In the genomic region with DNA sequence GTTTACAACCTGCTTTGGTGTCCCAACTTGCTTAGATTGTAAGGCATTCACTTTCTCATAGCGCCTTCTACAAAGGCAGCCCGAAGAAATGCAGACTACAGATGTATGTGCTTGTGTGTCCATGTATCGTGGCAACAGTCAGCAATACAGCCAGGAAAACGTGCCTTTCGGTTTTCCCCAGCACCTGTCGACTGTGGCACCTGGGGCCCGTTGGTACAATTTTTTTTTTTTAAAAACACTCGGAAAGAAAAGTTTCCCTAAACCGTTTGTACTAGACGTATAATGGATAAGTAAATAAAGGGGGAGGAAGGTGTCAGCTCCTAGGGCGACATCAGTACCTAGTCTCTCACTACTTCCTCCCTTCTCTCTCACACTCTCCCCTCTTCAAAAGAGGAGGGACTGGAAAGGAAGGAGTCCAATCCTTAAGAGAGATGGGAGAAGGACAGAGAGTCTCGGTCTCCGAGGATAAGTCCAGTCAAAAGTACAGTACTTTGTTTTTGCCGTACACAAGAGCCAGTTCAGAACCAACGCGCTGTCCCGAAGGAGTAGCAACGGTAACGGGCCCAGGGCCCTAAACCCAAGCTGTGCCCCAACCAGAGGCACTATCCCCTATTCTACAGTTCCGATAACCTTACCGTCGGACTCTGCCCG, we compare ENCODE assay signal across 8 cellular contexts. TPM values are rescaled to one million over a fixed set of nuclear protein-coding genes. Genes with fewer than 3 reads are reported as not detected.
A peak's percentile ranks its signal among the peaks of the same experiment; 100 is the strongest.
DNase-seq lines count a peak whose midpoint lies in the region; ATAC-seq and TF ChIP-seq lines count a peak whose summit lies in the region.

No MANE protein-coding gene starts in this region.

- H3K27me3 Mint-ChIP-seq in Caco-2 (ENCODE audit: insufficient read depth, unreplicated experiment) = no peaks in the 10 kb centered on the region
- H3K27me3 Mint-ChIP-seq in activated naive CD8-positive, alpha-beta T cell treated with anti-CD3 and anti-CD28 coated beads, Interleukin-2, amount 10 ng/mL, durations not matched to agents 7 days and 5 days = no peaks in the 10 kb centered on the region

- H3K9ac ChIP-seq in OCI-LY3 (ENCODE audit: low read length) = peak overlapping the region; percentile 95

- peaks cover 35% of the 10 kb centered on the region for H3K36me3 Mint-ChIP-seq in Caco-2 (ENCODE audit: insufficient read depth, unreplicated experiment)
- H3K36me3 Mint-ChIP-seq in activated naive CD8-positive, alpha-beta T cell treated with anti-CD3 and anti-CD28 coated beads, Interleukin-2, amount 10 ng/mL, durations not matched to agents 7 days and 5 days = peaks cover 17% of the 10 kb centered on the region

- H3K4me1 ChIP-seq in Caco-2 (no peaks in the 10 kb centered on the region), OCI-LY3 (ENCODE audit: low read length) (peaks cover 20% of the 10 kb centered on the region)

- BruUV-seq in Caco-2 (replicated peaks; lab: Mats Ljungman, UMichigan) = no TSS peak

- H3K4me2 ChIP-seq in OCI-LY3 (ENCODE audit: low read length) = peak overlapping the region; percentile 86

- no peak overlapping the region for H2AFZ ChIP-seq in OCI-LY3 (ENCODE audit: low read depth, low read length)

- POLR2A ChIA-PET in Caco-2 (lab: Charles Lee) = interaction anchor here (0.6 kb wide), 2 partner anchors 22 to 97 kb away, joined by 4 to 7 read pairs; no protein-coding TSS in a partner anchor
- POLR2A ChIA-PET in activated naive CD8-positive, alpha-beta T cell treated with anti-CD3 and anti-CD28 coated beads, Interleukin-2, amount 10 ng/mL, durations not matched to agents 7 days and 5 days (lab: Charles Lee) = interaction anchor here (0.6 to 3.0 kb wide), 7 partner anchors 15 to 1056 kb away, joined by 3 to 20 read pairs (median 3); partner anchors contain the start of genes CFAP36, CLHC1 and RPS27A

- H3K27ac Mint-ChIP-seq in Caco-2 (ENCODE audit: unreplicated experiment) = no peak overlapping the region
- H3K27ac Mint-ChIP-seq in activated naive CD8-positive, alpha-beta T cell treated with anti-CD3 and anti-CD28 coated beads, Interleukin-2, amount 10 ng/mL, durations not matched to agents 7 days and 5 days = no peak overlapping the region

- H3K9me3 ChIP-seq in Caco-2 (no peaks in the 10 kb centered on the region), OCI-LY3 (ENCODE audit: insufficient read depth, low read length) (no peaks in the 10 kb centered on the region)

- H3K36me3 ChIP-seq in Caco-2 (ENCODE audit: control insufficient read depth, insufficient read depth, low read length) (peaks cover 4% of the 10 kb centered on the region), OCI-LY3 (replicated peaks; ENCODE audit: low read depth, low read length) (peaks cover 43% of the 10 kb centered on the region)

- peaks cover 29% of the 10 kb centered on the region for H4K20me1 ChIP-seq in OCI-LY3 (ENCODE audit: insufficient read depth, low read length)

- peaks cover 5% of the 10 kb centered on the region for H3K4me1 Mint-ChIP-seq in Caco-2 (ENCODE audit: low read depth, unreplicated experiment)
- peaks cover 23% of the 10 kb centered on the region for H3K4me1 Mint-ChIP-seq in activated naive CD8-positive, alpha-beta T cell treated with anti-CD3 and anti-CD28 coated beads, Interleukin-2, amount 10 ng/mL, durations not matched to agents 7 days and 5 days

- no peak overlapping the region for H3K4me3 Mint-ChIP-seq in Caco-2 (ENCODE audit: unreplicated experiment)
- H3K4me3 Mint-ChIP-seq in activated naive CD8-positive, alpha-beta T cell treated with anti-CD3 and anti-CD28 coated beads, Interleukin-2, amount 10 ng/mL, durations not matched to agents 7 days and 5 days = no peak overlapping the region

- H3K79me2 ChIP-seq in OCI-LY3 (ENCODE audit: low read length) = peaks cover 94% of the 10 kb centered on the region

- peak; percentile 14 for ATAC-seq in GM19372 (IDR thresholded peaks at IDR 0.05; ENCODE audit: low read depth, unreplicated experiment)
- ATAC-seq in HG03565 (IDR thresholded peaks at IDR 0.05; ENCODE audit: unreplicated experiment) = peak; percentile 14
- ATAC-seq in activated naive CD8-positive, alpha-beta T cell treated with anti-CD3 and anti-CD28 coated beads, Interleukin-2, amount 10 ng/mL, durations not matched to agents 7 days and 5 days (ENCODE audit: low read depth) = peak; percentile 1
- ATAC-seq in left cardiac atrium = peak; percentile 2 to 10

- TF ChIP-seq CTCF in Caco-2 (IDR thresholded peaks at IDR 0.05; ENCODE audit: insufficient read depth in 1 of 2, low read depth in 1 of 2, low read length in 1 of 2, severe bottlenecking in 1 of 2, unreplicated experiment in 1 of 2) (no peak), OCI-LY3 (IDR thresholded peaks at IDR 0.05; ENCODE audit: low read depth, low read length) (no peak), retinal pigment epithelial cell (conservative IDR thresholded peaks at IDR 0.05; ENCODE audit: low read depth, low read length) (no peak)

- peak overlapping the region; percentile 75 for H3K27ac ChIP-seq in OCI-LY3 (ENCODE audit: low read length)

- intact Hi-C loops in Caco-2 (cut with micrococcal nuclease; ENCODE audit: unreplicated experiment) = loop anchor here (1.0 to 5.0 kb wide), 3 partner anchors 96 to 384 kb away; partner anchors contain the start of genes CFAP36, CLHC1 and RPS27A
- intact Hi-C loops in left cardiac atrium (cut with DNase I) = no loop called here

- H3K9me3 Mint-ChIP-seq in Caco-2 (ENCODE audit: unreplicated experiment) = no peaks in the 10 kb centered on the region
- no peaks in the 10 kb centered on the region for H3K9me3 Mint-ChIP-seq in activated naive CD8-positive, alpha-beta T cell treated with anti-CD3 and anti-CD28 coated beads, Interleukin-2, amount 10 ng/mL, durations not matched to agents 7 days and 5 days

- H3K4me3 ChIP-seq in Caco-2 (ENCODE audit: low read depth, low read length) (peak overlapping the region; percentile 61), OCI-LY3 (ENCODE audit: low read length) (peak overlapping the region; percentile 86), retinal pigment epithelial cell (ENCODE audit: low read length) (peak overlapping the region; percentile 85)

- CTCF ChIA-PET in Caco-2 (lab: Charles Lee) = no interaction called here

- peak; percentile 58 to 68 for DNase-seq in Caco-2
- peak; percentile 35 for DNase-seq in activated naive CD8-positive, alpha-beta T cell treated with anti-CD3 and anti-CD28 coated beads, Interleukin-2, amount 10 ng/mL, durations not matched to agents 7 days and 5 days
- DNase-seq in left cardiac atrium = no peak
- no peak for DNase-seq in retinal pigment epithelial cell (ENCODE audit: low read depth)
- no peak for DNase-seq in T1000 (lab: John Stamatoyannopoulos, UW)

- H3K27me3 ChIP-seq in Caco-2 (replicated peaks; ENCODE audit: control insufficient read depth, insufficient read depth, low read length) = no peaks in the 10 kb centered on the region
- no peaks in the 10 kb centered on the region for H3K27me3 ChIP-seq in OCI-LY3 (ENCODE audit: low read depth, low read length)

RNA-seq across cellular contexts. Expression of gene PPP4R3B, which starts 0.8 kb away (rescaled TPM):
- total RNA-seq in Caco-2 (2022) = 54.7 and 63.3 TPM in 2 replicates
- 10 to 100 TPM; 78.1 to 81.7 TPM for total RNA-seq in activated naive CD8-positive, alpha-beta T cell treated with anti-CD3 and anti-CD28 coated beads, Interleukin-2, amount 10 ng/mL, durations not matched to agents 7 days and 5 days
- 10 to 100 TPM; 29.9 to 30.6 TPM for total RNA-seq in left cardiac atrium

Comparison
In these comparisons a context has a peak if more than half of its experiments do, and no peak if none do; other contexts are left out.
1. DNase-seq: peak in Caco-2 (2 of 2) and activated naive CD8-positive, alpha-beta T cell treated with anti-CD3 and anti-CD28 coated beads, Interleukin-2, amount 10 ng/mL, durations not matched to agents 7 days and 5 days (single experiment); none in left cardiac atrium (single experiment), retinal pigment epithelial cell (single experiment) and T1000 (single experiment).
2. Peak in every context shown above with its lines, with median percentiles within 50 percentile points of each other: H3K4me3 ChIP-seq and ATAC-seq.